Comparison of ENCODE assay signal across 9 cellular contexts in genomic region chr3:189324538-189325138, GRCh38.
A peak's percentile ranks its signal among the peaks of the same experiment; 100 is the strongest.
DNase-seq lines count a peak whose midpoint lies in the region; ATAC-seq and TF ChIP-seq lines count a peak whose summit lies in the region.
"Had no signal": no experiment of that assay in that cellular context is flagged by ENCODE, and none has a peak within 500 bp of the region (broad histone marks: within the 10 kb centered on the region; RNA-seq: fewer than 3 reads in every experiment).

No MANE protein-coding gene starts in this region.

- no peaks in the 10 kb centered on the region for H3F3A ChIP-seq in GM23338 (replicated peaks; ENCODE audit: low read depth)

- H3K36me3 Mint-ChIP-seq in GM23338 (ENCODE audit: low read depth), result no peaks in the 10 kb centered on the region
- H3K36me3 Mint-ChIP-seq in activated naive CD4-positive, alpha-beta T cell treated with anti-CD3 and anti-CD28 coated beads, Interleukin-2, amount 50 U/mL, for 72 hours, result peaks cover 33 to 39% of the 10 kb centered on the region in 2 donors

- H3K27me3 Mint-ChIP-seq in GM23338 (ENCODE audit: insufficient read depth, low read depth, poor library complexity), result peaks cover 1% of the 10 kb centered on the region
- H3K27me3 Mint-ChIP-seq: dendritic cell treated with granulocyte-macrophage colony-stimulating factor and Interleukin-4, amounts not matched to agents 40 ng/mL and 50 ng/mL, for 4 days had no signal

- no peak overlapping the region for H3K4me3 ChIP-seq in GM23338
- no peak overlapping the region for H3K4me3 ChIP-seq in SJSA1
- H3K4me3 ChIP-seq in mucosa of rectum (ENCODE audit: low read length in 2 of 2), result no peak overlapping the region
- no peak overlapping the region for H3K4me3 ChIP-seq in testis

- H2AFZ ChIP-seq in GM23338, result peak overlapping the region; percentile 43; the same call in 1 of the 2 replicates

- no peak for TF ChIP-seq POLR2A in testis (IDR thresholded peaks at IDR 0.05)

- DNase-seq in ELR (ENCODE audit: low read depth), result peak; percentile 96
- no peak for DNase-seq in GM23338 (ENCODE audit: low spot score)
- peak; percentile 89 for DNase-seq in LHCN-M2 (ENCODE audit: low read depth)
- DNase-seq in SJSA1 (ENCODE audit: low read depth in 1 of 2, low spot score in 2 of 2), result peak; percentile 87 to 88
- peak; percentile 70 to 87 for DNase-seq in activated naive CD4-positive, alpha-beta T cell treated with anti-CD3 and anti-CD28 coated beads, Interleukin-2, amount 50 U/mL, for 72 hours (ENCODE audit: low spot score in 2 of 2)
- peak; percentile 14 for DNase-seq in testis
- DNase-seq in hepatic stellate cell (ENCODE audit: low spot score), result no peak

- H3K4me1 ChIP-seq in GM23338 (ENCODE audit: insufficient read depth) (no peaks in the 10 kb centered on the region), SJSA1 (replicated peaks) (peaks cover 20% of the 10 kb centered on the region), mucosa of rectum (ENCODE audit: control insufficient read depth in 2 of 2, insufficient read depth in 2 of 2, low read length in 2 of 2) (peaks cover 3 to 21% of the 10 kb centered on the region in 2 donors), testis (no peaks in the 10 kb centered on the region)

- H3K27me3 ChIP-seq in GM23338 (ENCODE audit: insufficient read depth), result no peaks in the 10 kb centered on the region
- no peaks in the 10 kb centered on the region for H3K27me3 ChIP-seq in SJSA1 (replicated peaks)
- no peaks in the 10 kb centered on the region for H3K27me3 ChIP-seq in mucosa of rectum (ENCODE audit: control insufficient read depth in 2 of 2, insufficient read depth in 2 of 2, low read length in 2 of 2)
- no peaks in the 10 kb centered on the region for H3K27me3 ChIP-seq in testis

- H3K36me3 ChIP-seq in GM23338 (ENCODE audit: insufficient read depth) (no peaks in the 10 kb centered on the region), SJSA1 (no peaks in the 10 kb centered on the region), mucosa of rectum (ENCODE audit: control insufficient read depth in 2 of 2, insufficient read depth in 2 of 2, low read length in 2 of 2) (no peaks in the 10 kb centered on the region), testis (ENCODE audit: low read depth, missing control alignments) (no peaks in the 10 kb centered on the region)

- H3K79me2 ChIP-seq in GM23338 (replicated peaks; ENCODE audit: insufficient read depth), result no peaks in the 10 kb centered on the region

- no peaks in the 10 kb centered on the region; the same call in 2 of the 3 replicates for H3K4me1 Mint-ChIP-seq in GM23338

- no peaks in the 10 kb centered on the region; the same call in 1 of the 2 replicates for H4K20me1 ChIP-seq in GM23338 (replicated peaks; ENCODE audit: insufficient read depth)

- 64 to 72% methylated on average over 5 of the region's 5 CpGs for WGBS in testis, 2 donors

- H3K9me3 Mint-ChIP-seq in GM23338, result no peaks in the 10 kb centered on the region
- H3K9me3 Mint-ChIP-seq in activated naive CD4-positive, alpha-beta T cell treated with anti-CD3 and anti-CD28 coated beads, Interleukin-2, amount 50 U/mL, for 72 hours, result peaks cover 16 to 18% of the 10 kb centered on the region in 2 donors
- H3K9me3 Mint-ChIP-seq: dendritic cell treated with granulocyte-macrophage colony-stimulating factor and Interleukin-4, amounts not matched to agents 40 ng/mL and 50 ng/mL, for 4 days had no signal

- TF ChIP-seq CTCF in GM23338 (conservative IDR thresholded peaks at IDR 0.05; ENCODE audit: low read depth in 2 of 2) (no peak), testis (IDR thresholded peaks at IDR 0.05) (no peak)

- no peak overlapping the region for H3K4me3 Mint-ChIP-seq in GM23338
- H3K4me3 Mint-ChIP-seq: dendritic cell treated with granulocyte-macrophage colony-stimulating factor and Interleukin-4, amounts not matched to agents 40 ng/mL and 50 ng/mL, for 4 days had no signal

- no peak overlapping the region for H3K27ac Mint-ChIP-seq in GM23338
- H3K27ac Mint-ChIP-seq in activated naive CD4-positive, alpha-beta T cell treated with anti-CD3 and anti-CD28 coated beads, Interleukin-2, amount 50 U/mL, for 72 hours, result peak overlapping the region; percentile 94 to 97
- H3K27ac Mint-ChIP-seq: dendritic cell treated with granulocyte-macrophage colony-stimulating factor and Interleukin-4, amounts not matched to agents 40 ng/mL and 50 ng/mL, for 4 days had no signal

- no peak overlapping the region for H3K4me2 ChIP-seq in GM23338

- no peak for ATAC-seq in GM23338
- peak; percentile 96 to 99 for ATAC-seq in activated naive CD4-positive, alpha-beta T cell treated with anti-CD3 and anti-CD28 coated beads, Interleukin-2, amount 50 U/mL, for 72 hours

- no peaks in the 10 kb centered on the region for H3K9me2 ChIP-seq in GM23338 (ENCODE audit: insufficient read depth)

- H3K9me3 ChIP-seq in SJSA1 (replicated peaks) (no peaks in the 10 kb centered on the region), mucosa of rectum (ENCODE audit: control insufficient read depth in 2 of 2, low read length in 2 of 2) (no peaks in the 10 kb centered on the region), testis (no peaks in the 10 kb centered on the region)

- no peak overlapping the region for H3K9ac ChIP-seq in mucosa of rectum (ENCODE audit: low read depth in 1 of 2, low read length in 2 of 2)

- intact Hi-C loops in testis (cut with DNase I; ENCODE audit: low total_unique reads), result no loop called here

- H3K27ac ChIP-seq in GM23338 (ENCODE audit: low read depth), result no peak overlapping the region
- peak overlapping the region; percentile 36 for H3K27ac ChIP-seq in SJSA1
- peak overlapping the region; percentile 85 to 94 for H3K27ac ChIP-seq in mucosa of rectum (ENCODE audit: low read depth in 2 of 2, low read length in 2 of 2)
- H3K27ac ChIP-seq in testis, result no peak overlapping the region

TF ChIP-seq in GM23338, 12 proteins besides CTCF, POLR2A, EP300 and RAD21 (continues in another document):
- TF ChIP-seq ETS1 (IDR thresholded peaks at IDR 0.05) (no peak), STAT1 (IDR thresholded peaks at IDR 0.05; ENCODE audit: unreplicated experiment) (no peak), REST (IDR thresholded peaks at IDR 0.05; ENCODE audit: unreplicated experiment) (no peak), EZH2phosphoT487 (IDR thresholded peaks at IDR 0.05; ENCODE audit: unreplicated experiment) (no peak), ZNF331 (CRISPR knock-in tag; IDR thresholded peaks at IDR 0.05; ENCODE audit: low read depth) (no peak), CREB1 (CRISPR knock-in tag; IDR thresholded peaks at IDR 0.05; ENCODE audit: low read depth) (no peak)

Comparison
In these comparisons a context has a peak if more than half of its experiments do, and no peak if none do; other contexts are left out.
1. DNase-seq: peak in ELR (single experiment), LHCN-M2 (single experiment), SJSA1 (2 of 2), activated naive CD4-positive, alpha-beta T cell treated with anti-CD3 and anti-CD28 coated beads, Interleukin-2, amount 50 U/mL, for 72 hours (2 of 2) and testis (single experiment); none in GM23338 (single experiment) and hepatic stellate cell (single experiment).
2. H3K27ac ChIP-seq: peak in SJSA1 (single experiment) and mucosa of rectum (2 of 2); none in GM23338 (single experiment) and testis (0 of 2).